30 cellular contexts compared by ENCODE assay signal in the genomic region with DNA sequence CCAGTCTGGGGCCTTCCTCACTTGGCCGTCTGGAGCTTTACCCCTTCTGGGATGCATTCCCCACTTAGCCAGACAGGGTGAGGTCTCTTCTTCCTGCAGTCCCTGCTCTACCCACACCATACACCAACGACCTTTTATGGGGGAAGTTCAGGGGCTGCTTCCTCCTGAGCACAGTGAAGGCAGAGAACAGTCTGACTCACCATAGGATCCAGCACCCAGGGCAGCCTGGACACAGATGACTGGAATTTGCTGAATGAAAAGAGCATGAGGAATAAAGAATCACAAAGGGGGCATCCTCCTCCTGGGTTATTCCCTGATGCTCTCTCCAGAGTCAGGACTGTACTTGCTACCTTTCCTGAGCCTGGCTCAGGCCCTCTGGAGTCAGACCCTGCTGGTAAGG. TPM values are rescaled to one million over a fixed set of nuclear protein-coding genes. Genes with fewer than 3 reads are reported as not detected.
A peak's percentile ranks its signal among the peaks of the same experiment; 100 is the strongest.
DNase-seq lines count a peak whose midpoint lies in the region; TF ChIP-seq lines count a peak whose summit lies in the region.
"Had no signal": no experiment of that assay in that cellular context is flagged by ENCODE, and none has a peak within 500 bp of the region (broad histone marks: within the 10 kb centered on the region; RNA-seq: fewer than 3 reads in every experiment).

No MANE protein-coding gene starts in this region.

- H3K36me3 ChIP-seq in GM23248 (ENCODE audit: low read depth) (no peaks in the 10 kb centered on the region), SJSA1 (peaks cover 47% of the 10 kb centered on the region)
- H3K36me3 ChIP-seq: BLaER1 treated with 17β-estradiol and CSF1 and Interleukin-3, amounts not matched to agents 10 nM and 100 nM; HAP-1; heart right ventricle; left lung; uterus had no signal

- WGBS in GM23248 (ENCODE audit: low coverage in 1 of 2, low lambda C conversion rate in 2 of 2, missing lambda C conversion rate in 2 of 2), 2 experiments = 20 to 28% methylated on average over 2 of the region's 2 CpGs

- no peaks in the 10 kb centered on the region for H3K4me1 Mint-ChIP-seq in endothelial cell (ENCODE audit: unreplicated experiment)
- H3K4me1 Mint-ChIP-seq: central memory CD8-positive, alpha-beta T cell had no signal

- no peak overlapping the region for H3K9ac ChIP-seq in GM23248
- H3K9ac ChIP-seq: BLaER1 treated with 17β-estradiol and CSF1 and Interleukin-3, amounts not matched to agents 10 nM and 100 nM had no signal

- H3K36me3 Mint-ChIP-seq in endothelial cell (ENCODE audit: low read depth, unreplicated experiment) = no peaks in the 10 kb centered on the region
- H3K36me3 Mint-ChIP-seq: activated naive CD4-positive, alpha-beta T cell treated with anti-CD3 and anti-CD28 coated beads, Interleukin-2, amount 10 ng/mL, durations not matched to agents 7 days and 5 days; mesothelial cell of epicardium; naive thymus-derived CD4-positive, alpha-beta T cell had no signal

- H3K9me2 ChIP-seq in GM23248 (ENCODE audit: insufficient read depth) = no peaks in the 10 kb centered on the region

- H3K9me3 Mint-ChIP-seq in endothelial cell (ENCODE audit: unreplicated experiment) = no peaks in the 10 kb centered on the region
- H3K9me3 Mint-ChIP-seq: activated naive CD4-positive, alpha-beta T cell treated with anti-CD3 and anti-CD28 coated beads, Interleukin-2, amount 10 ng/mL, durations not matched to agents 7 days and 5 days; activated T-helper 1 cell treated with anti-CD3 and anti-CD28 coated beads, Interleukin-12 subunit alpha, Interleukin-12 subunit beta, Interleukin-2, Interleukin-4 antibody, amounts not matched to agents 30 ng/mL and 10 ng/mL and 1 ng/mL, durations not matched to agents 14 hours and 24 hours and 36 hours; central memory CD8-positive, alpha-beta T cell; mesothelial cell of epicardium; naive thymus-derived CD4-positive, alpha-beta T cell had no signal

- H3K27me3 Mint-ChIP-seq in endothelial cell (ENCODE audit: unreplicated experiment) = peaks cover 24% of the 10 kb centered on the region

- in situ Hi-C loops in GM23248 (cut with MboI) = no loop called here

- no peak overlapping the region for H3K4me3 ChIP-seq in GM23248
- H3K4me3 ChIP-seq in SJSA1 = no peak overlapping the region
- H3K4me3 ChIP-seq: BLaER1 treated with 17β-estradiol and CSF1 and Interleukin-3, amounts not matched to agents 10 nM and 100 nM; HAP-1; heart right ventricle; left lung; uterus had no signal

- H3K4me1 ChIP-seq in GM23248 (ENCODE audit: insufficient read depth) (peaks cover 56% of the 10 kb centered on the region), SJSA1 (replicated peaks) (peaks cover 64% of the 10 kb centered on the region)
- H3K4me1 ChIP-seq: HAP-1, left lung, uterus had no signal

- H3K27ac ChIP-seq in GM23248 (no peak overlapping the region), SJSA1 (peak overlapping the region; percentile 37)
- H3K27ac ChIP-seq: BLaER1 treated with 17β-estradiol and CSF1 and Interleukin-3, amounts not matched to agents 10 nM and 100 nM; heart right ventricle; left lung; uterus had no signal

- no peaks in the 10 kb centered on the region for H3K79me2 ChIP-seq in GM23248 (ENCODE audit: insufficient read depth)

- no peaks in the 10 kb centered on the region for H3K9me3 ChIP-seq in GM23248 (ENCODE audit: low read depth)
- no peaks in the 10 kb centered on the region for H3K9me3 ChIP-seq in SJSA1 (replicated peaks)
- H3K9me3 ChIP-seq: HAP-1, heart right ventricle, left lung, uterus had no signal

- no peaks in the 10 kb centered on the region for H4K20me1 ChIP-seq in GM23248 (ENCODE audit: insufficient read depth)
- H4K20me1 ChIP-seq: BLaER1 treated with 17β-estradiol and CSF1 and Interleukin-3, amounts not matched to agents 10 nM and 100 nM had no signal

- peak overlapping the region; percentile 2 for H3K4me2 ChIP-seq in GM23248 (ENCODE audit: unreplicated experiment)

- no peak overlapping the region for H2AFZ ChIP-seq in GM23248

- H3K27me3 ChIP-seq in GM23248 (replicated peaks; ENCODE audit: insufficient read depth) (no peaks in the 10 kb centered on the region; the same call in 1 of the 2 replicates), SJSA1 (replicated peaks) (no peaks in the 10 kb centered on the region)

- intact Hi-C loops in cardiac septum (cut with DNase I) = no loop called here

- H3K27ac Mint-ChIP-seq in endothelial cell (ENCODE audit: unreplicated experiment) = no peak overlapping the region
- H3K27ac Mint-ChIP-seq: activated naive CD4-positive, alpha-beta T cell treated with anti-CD3 and anti-CD28 coated beads, Interleukin-2, amount 10 ng/mL, durations not matched to agents 7 days and 5 days; activated T-helper 1 cell treated with anti-CD3 and anti-CD28 coated beads, Interleukin-12 subunit alpha, Interleukin-12 subunit beta, Interleukin-2, Interleukin-4 antibody, amounts not matched to agents 30 ng/mL and 10 ng/mL and 1 ng/mL, durations not matched to agents 14 hours and 24 hours and 36 hours; mesothelial cell of epicardium; naive thymus-derived CD4-positive, alpha-beta T cell had no signal

- H3K4me3 Mint-ChIP-seq in endothelial cell (ENCODE audit: unreplicated experiment) = no peak overlapping the region
- H3K4me3 Mint-ChIP-seq: activated naive CD4-positive, alpha-beta T cell treated with anti-CD3 and anti-CD28 coated beads, Interleukin-2, amount 10 ng/mL, durations not matched to agents 7 days and 5 days; activated T-helper 1 cell treated with anti-CD3 and anti-CD28 coated beads, Interleukin-12 subunit alpha, Interleukin-12 subunit beta, Interleukin-2, Interleukin-4 antibody, amounts not matched to agents 30 ng/mL and 10 ng/mL and 1 ng/mL, durations not matched to agents 14 hours and 24 hours and 36 hours; central memory CD8-positive, alpha-beta T cell; mesothelial cell of epicardium; naive thymus-derived CD4-positive, alpha-beta T cell had no signal

- H3F3A ChIP-seq in GM23248 (ENCODE audit: insufficient read depth) = peaks cover 48% of the 10 kb centered on the region

- TF ChIP-seq CTCF in endothelial cell (IDR thresholded peaks at IDR 0.05; ENCODE audit: unreplicated experiment) = no peak

- DNase-seq in AG08396 (ENCODE audit: low spot score) (peak; percentile 62), GM23248 (peak; percentile 74), SJSA1 (ENCODE audit: low read depth in 1 of 2, low spot score in 2 of 2) (peak; percentile 73 to 75), islet precursor cell (peak; percentile 79), cardiac septum (ENCODE audit: low spot score) (no peak), anterior cingulate cortex (lab: John Stamatoyannopoulos, UW) (no peak), NCI-H510A treated with DMSO at 0.1 percent for 48 hours (lab: John Stamatoyannopoulos, UW) (no peak), endothelial cell (ENCODE audit: low spot score) (no peak)
- DNase-seq: activated naive CD4-positive, alpha-beta T cell treated with anti-CD3 and anti-CD28 coated beads, Interleukin-2, amount 10 ng/mL, durations not matched to agents 7 days and 5 days; Calu3; heart right ventricle; KBM-7; left lung; MM.1S; naive thymus-derived CD4-positive, alpha-beta T cell; NCI-H1930; NCI-H748 treated with DMSO at 0.1 percent for 48 hours; nucleus accumbens; small intestine; stimulated activated CD4-positive, alpha-beta T cell treated with anti-CD3 and anti-CD28 coated beads, Interleukin-1b, Interleukin-23, amount 100 ng/mL, for 48 hours; substantia nigra; uterus had no signal

RNA-seq across cellular contexts. Expression of gene FOXE3, which starts 4.6 kb away (rescaled TPM):
- total RNA-seq in GM23248 (2014; rRNA removed; shearing (Covaris generic)) = 0.13 TPM in 1 of 2 replicates, not detected in the other
- polyA plus RNA-seq in GM23248 (2016; fragmentation: Nextera tagmentation; extraction: Ambion mirVana) = 0.13 TPM in 1 of 2 replicates, not detected in the other
- total RNA-seq in SJSA1 (2014; rRNA removed; shearing (Covaris generic)) = not detected in 2 replicates
- not detected for total RNA-seq in cardiac septum
- total RNA-seq in endothelial cell (ENCODE audit: unreplicated experiment) = not detected
- total RNA-seq: A673; activated T-helper 1 cell treated with anti-CD3 and anti-CD28 coated beads, Interleukin-12 subunit alpha, Interleukin-12 subunit beta, Interleukin-2, Interleukin-4 antibody, amounts not matched to agents 30 ng/mL and 10 ng/mL and 1 ng/mL, durations not matched to agents 14 hours and 24 hours and 36 hours; aorta; Calu3; heart right ventricle; left lung; mesothelial cell of epicardium; naive thymus-derived CD4-positive, alpha-beta T cell; pulmonary artery endothelial cell had no signal
- polyA plus RNA-seq: aorta; naive thymus-derived CD4-positive, alpha-beta T cell; small intestine had no signal

RNA-seq across cellular contexts. Expression of gene FOXD2, which starts 26.4 kb away (rescaled TPM):
- 0.43 TPM in 1 of 2 replicates, not detected in the other for total RNA-seq in GM23248 (2014; rRNA removed; shearing (Covaris generic))
- polyA plus RNA-seq in GM23248 (2016; fragmentation: Nextera tagmentation; extraction: Ambion mirVana) = 0.15 and 0.20 TPM in 2 replicates
- 10.7 and 12.9 TPM in 2 replicates for total RNA-seq in SJSA1 (2014; rRNA removed; shearing (Covaris generic))
- total RNA-seq in cardiac septum = 0.08 TPM
- 0.15 TPM for total RNA-seq in endothelial cell (ENCODE audit: unreplicated experiment)

Comparison
In these comparisons a context has a peak if more than half of its experiments do, and no peak if none do; other contexts are left out.
1. DNase-seq: peak in AG08396 (single experiment), GM23248 (single experiment), SJSA1 (2 of 2) and islet precursor cell (single experiment); none in cardiac septum (single experiment), anterior cingulate cortex (0 of 58), NCI-H510A treated with DMSO at 0.1 percent for 48 hours (single experiment) and endothelial cell (single experiment).